In the genomic region with DNA sequence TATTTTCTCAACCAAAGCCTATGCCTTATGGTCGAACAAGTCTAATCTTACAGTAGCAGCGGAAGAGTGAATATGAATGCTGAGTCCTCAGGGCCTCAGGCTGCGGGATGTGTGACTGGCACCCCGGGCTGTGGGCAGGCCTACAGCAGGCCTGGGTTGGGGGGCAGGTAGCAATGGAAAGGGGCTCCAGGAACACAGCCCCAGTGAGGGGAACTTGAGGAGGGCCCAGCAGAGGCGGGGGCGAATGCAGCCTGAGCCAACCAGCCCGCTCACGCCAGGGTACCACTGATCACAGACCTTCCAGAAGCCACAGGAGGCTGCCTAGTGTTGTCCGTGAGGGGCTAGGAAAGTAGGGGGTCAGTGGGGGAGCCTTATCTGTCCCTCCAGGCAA, we compare ENCODE assay signal across 19 cellular contexts. TPM values are rescaled to one million over a fixed set of nuclear protein-coding genes. Genes with fewer than 3 reads are reported as not detected.
A peak's percentile ranks its signal among the peaks of the same experiment; 100 is the strongest.
DNase-seq lines count a peak whose midpoint lies in the region; ATAC-seq, FAIRE-seq and TF ChIP-seq lines count a peak whose summit lies in the region.
"Had no signal": no experiment of that assay in that cellular context is flagged by ENCODE, and none has a peak within 500 bp of the region (broad histone marks: within the 10 kb centered on the region; RNA-seq: fewer than 3 reads in every experiment).

No MANE protein-coding gene starts in this region.

- POLR2A ChIA-PET in activated CD4-positive, alpha-beta T cell treated with anti-CD3 and anti-CD28 coated beads for 36 hours (lab: Charles Lee): interaction anchor here (0.7 to 3.9 kb wide), 18 partner anchors 10 to 112 kb away, joined by 3 to 35 read pairs (median 8); no protein-coding TSS in a partner anchor
- POLR2A ChIA-PET in naive thymus-derived CD8-positive, alpha-beta T cell (lab: Charles Lee): interaction anchor here (1.0 to 4.9 kb wide), 7 partner anchors 10 to 68 kb away, joined by 4 to 24 read pairs (median 19); a partner anchor contains a TSS

- H3K4me1 ChIP-seq in prostate gland (replicated peaks): no peaks in the 10 kb centered on the region
- H3K4me1 ChIP-seq: gastroesophageal sphincter, uterus had no signal

- CTCF ChIA-PET in activated CD4-positive, alpha-beta T cell treated with anti-CD3 and anti-CD28 coated beads for 36 hours (lab: Charles Lee): interaction anchor here (0.8 to 2.5 kb wide), 4 partner anchors 20 to 116 kb away, joined by 3 to 5 read pairs (median 3); no protein-coding TSS in a partner anchor

- peak overlapping the region; percentile 98 for H3K27ac Mint-ChIP-seq in activated CD4-positive, alpha-beta T cell treated with anti-CD3 and anti-CD28 coated beads for 36 hours
- H3K27ac Mint-ChIP-seq in activated T-helper 2 cell treated with anti-CD3 and anti-CD28 coated beads, Interferon-gamma antibody, Interleukin-2, Interleukin-4, amounts not matched to agents 10 μg/mL and 5 μg/mL and 100 μg/mL, durations not matched to agents 14 hours and 24 hours and 36 hours: peak overlapping the region; percentile 99
- peak overlapping the region; percentile 68 to 90 (median 83) for H3K27ac Mint-ChIP-seq in naive thymus-derived CD8-positive, alpha-beta T cell
- H3K27ac Mint-ChIP-seq in HFFc6: no peak overlapping the region

- H3K27ac ChIP-seq in prostate gland: no peak overlapping the region
- H3K27ac ChIP-seq: gastroesophageal sphincter, left lung, uterus had no signal

- peaks cover 39% of the 10 kb centered on the region for H3K36me3 Mint-ChIP-seq in activated CD4-positive, alpha-beta T cell treated with anti-CD3 and anti-CD28 coated beads for 36 hours (ENCODE audit: low read depth)
- peaks cover 39% of the 10 kb centered on the region for H3K36me3 Mint-ChIP-seq in activated T-helper 2 cell treated with anti-CD3 and anti-CD28 coated beads, Interferon-gamma antibody, Interleukin-2, Interleukin-4, amounts not matched to agents 10 μg/mL and 5 μg/mL and 100 μg/mL, durations not matched to agents 14 hours and 24 hours and 36 hours (ENCODE audit: low read depth)
- H3K36me3 Mint-ChIP-seq in naive thymus-derived CD8-positive, alpha-beta T cell: no peaks in the 10 kb centered on the region
- H3K36me3 Mint-ChIP-seq in HFFc6 (ENCODE audit: low read depth): no peaks in the 10 kb centered on the region

- peaks cover 65% of the 10 kb centered on the region for H3K4me1 Mint-ChIP-seq in activated CD4-positive, alpha-beta T cell treated with anti-CD3 and anti-CD28 coated beads for 36 hours
- H3K4me1 Mint-ChIP-seq in activated T-helper 2 cell treated with anti-CD3 and anti-CD28 coated beads, Interferon-gamma antibody, Interleukin-2, Interleukin-4, amounts not matched to agents 10 μg/mL and 5 μg/mL and 100 μg/mL, durations not matched to agents 14 hours and 24 hours and 36 hours (ENCODE audit: low read depth): peaks cover 64% of the 10 kb centered on the region
- peaks cover 34 to 55% (median 47%) of the 10 kb centered on the region in 4 donors for H3K4me1 Mint-ChIP-seq in naive thymus-derived CD8-positive, alpha-beta T cell
- H3K4me1 Mint-ChIP-seq in HFFc6 (ENCODE audit: low read depth): no peaks in the 10 kb centered on the region

- TF ChIP-seq CTCF in prostate gland (IDR thresholded peaks at IDR 0.05) (no peak), HFFc6 (IDR thresholded peaks at IDR 0.05) (no peak)

- H3K27me3 Mint-ChIP-seq in activated CD4-positive, alpha-beta T cell treated with anti-CD3 and anti-CD28 coated beads for 36 hours: no peaks in the 10 kb centered on the region
- H3K27me3 Mint-ChIP-seq in activated T-helper 2 cell treated with anti-CD3 and anti-CD28 coated beads, Interferon-gamma antibody, Interleukin-2, Interleukin-4, amounts not matched to agents 10 μg/mL and 5 μg/mL and 100 μg/mL, durations not matched to agents 14 hours and 24 hours and 36 hours (ENCODE audit: low read depth): no peaks in the 10 kb centered on the region
- no peaks in the 10 kb centered on the region for H3K27me3 Mint-ChIP-seq in naive thymus-derived CD8-positive, alpha-beta T cell
- H3K27me3 Mint-ChIP-seq in HFFc6 (ENCODE audit: insufficient read depth): peaks cover 54% of the 10 kb centered on the region

- peak; percentile 36 for DNase-seq in activated CD4-positive, alpha-beta T cell treated with anti-CD3 and anti-CD28 coated beads for 36 hours
- DNase-seq in activated CD4-positive, alpha-beta T cell treated with anti-CD3 and anti-CD28 coated beads, Interleukin-2, amount 50 U/mL, for 4 hours: no peak
- DNase-seq in GM12891 (ENCODE audit: insufficient read length, low spot score) (no peak), prostate gland (ENCODE audit: low spot score) (no peak), RCC 7860 (ENCODE audit: low spot score) (no peak), HFFc6 (no peak)
- DNase-seq in activated T-helper 2 cell treated with anti-CD3 and anti-CD28 coated beads, Interferon-gamma antibody, Interleukin-2, Interleukin-4, amounts not matched to agents 10 μg/mL and 5 μg/mL and 100 μg/mL, durations not matched to agents 14 hours and 24 hours and 36 hours (ENCODE audit: low spot score): no peak
- DNase-seq in naive thymus-derived CD8-positive, alpha-beta T cell: no peak
- DNase-seq: erythroblast; H9; Karpas-422; NK-92 treated with Interleukin-12 subunit alpha and Interleukin-12 subunit beta, amount 100 ng/mL, for 24 hours; stimulated activated CD4-positive, alpha-beta T cell treated with anti-CD3 and anti-CD28 coated beads, Interleukin-12 subunit alpha, Interleukin-12 subunit beta, amount 100 ng/mL, for 4 hours had no signal

- peak overlapping the region; percentile 91 for H3K4me3 Mint-ChIP-seq in activated CD4-positive, alpha-beta T cell treated with anti-CD3 and anti-CD28 coated beads for 36 hours
- H3K4me3 Mint-ChIP-seq in activated T-helper 2 cell treated with anti-CD3 and anti-CD28 coated beads, Interferon-gamma antibody, Interleukin-2, Interleukin-4, amounts not matched to agents 10 μg/mL and 5 μg/mL and 100 μg/mL, durations not matched to agents 14 hours and 24 hours and 36 hours (ENCODE audit: low read depth): peak overlapping the region; percentile 94
- H3K4me3 Mint-ChIP-seq in naive thymus-derived CD8-positive, alpha-beta T cell: peak overlapping the region in 9 of 10 donors; percentile 31 to 73 (median 57)
- H3K4me3 Mint-ChIP-seq in HFFc6: no peak overlapping the region
- H3K4me3 Mint-ChIP-seq: H9 had no signal

- ATAC-seq in activated CD4-positive, alpha-beta T cell treated with anti-CD3 and anti-CD28 coated beads for 36 hours: peak; percentile 4
- ATAC-seq in naive thymus-derived CD8-positive, alpha-beta T cell: no peak
- ATAC-seq: gastroesophageal sphincter had no signal

- intact Hi-C loops in activated CD4-positive, alpha-beta T cell treated with anti-CD3 and anti-CD28 coated beads for 36 hours (cut with DNase I, micrococcal nuclease): loop anchor here (1.0 kb wide), 2 partner anchors 11 to 30 kb away; a partner anchor contains a TSS
- intact Hi-C loops in activated T-helper 2 cell treated with anti-CD3 and anti-CD28 coated beads, Interferon-gamma antibody, Interleukin-2, Interleukin-4, amounts not matched to agents 10 μg/mL and 5 μg/mL and 100 μg/mL, durations not matched to agents 14 hours and 24 hours and 36 hours (cut with micrococcal nuclease): loop anchor here (1.0 kb wide), 2 partner anchors 20 to 30 kb away; no protein-coding TSS in a partner anchor
- intact Hi-C loops in prostate gland (cut with DNase I): no loop called here

- H3K27me3 ChIP-seq in prostate gland (replicated peaks; ENCODE audit: insufficient read depth): no peaks in the 10 kb centered on the region
- H3K27me3 ChIP-seq: gastroesophageal sphincter, left lung, uterus had no signal

- WGBS in prostate gland: 94% methylated on average over 9 of the region's 9 CpGs

- no peaks in the 10 kb centered on the region for H3K36me3 ChIP-seq in prostate gland
- H3K36me3 ChIP-seq: gastroesophageal sphincter, left lung, uterus had no signal

- no peak overlapping the region for H3K4me3 ChIP-seq in prostate gland
- H3K4me3 ChIP-seq: gastroesophageal sphincter, left lung, uterus had no signal

- H3K9me3 ChIP-seq in prostate gland: no peaks in the 10 kb centered on the region
- H3K9me3 ChIP-seq: gastroesophageal sphincter, left lung, uterus had no signal

- peaks cover 2% of the 10 kb centered on the region for H3K9me3 Mint-ChIP-seq in activated CD4-positive, alpha-beta T cell treated with anti-CD3 and anti-CD28 coated beads for 36 hours (ENCODE audit: low read depth)
- no peaks in the 10 kb centered on the region for H3K9me3 Mint-ChIP-seq in activated T-helper 2 cell treated with anti-CD3 and anti-CD28 coated beads, Interferon-gamma antibody, Interleukin-2, Interleukin-4, amounts not matched to agents 10 μg/mL and 5 μg/mL and 100 μg/mL, durations not matched to agents 14 hours and 24 hours and 36 hours
- no peaks in the 10 kb centered on the region for H3K9me3 Mint-ChIP-seq in naive thymus-derived CD8-positive, alpha-beta T cell
- peaks cover 5% of the 10 kb centered on the region for H3K9me3 Mint-ChIP-seq in HFFc6

- peak; percentile 77 for FAIRE-seq in GM12891 (lab: Jason Lieb, UNC)
- FAIRE-seq in RCC 7860 (lab: Jason Lieb, UNC): no peak
- FAIRE-seq: A204.1 had no signal

- TF ChIP-seq POLR2A in GM12891 (IDR thresholded peaks at IDR 0.05; ENCODE audit: low read depth, low read length): no peak
- no peak for TF ChIP-seq POLR2A in prostate gland (IDR thresholded peaks at IDR 0.05)

TF ChIP-seq in GM12891, 5 proteins besides CTCF, POLR2A, EP300 and RAD21:
- no peak for TF ChIP-seq POLR2AphosphoS5 (IDR thresholded peaks at IDR 0.05; ENCODE audit: low read depth, low read length)
- TF ChIP-seq TAF1 (IDR thresholded peaks at IDR 0.05; ENCODE audit: low read depth, low read length): no peak
- no peak for TF ChIP-seq POU2F2 (IDR thresholded peaks at IDR 0.05; ENCODE audit: low read depth, low read length)
- TF ChIP-seq SPI1 (IDR thresholded peaks at IDR 0.05; ENCODE audit: low read depth, low read length): no peak
- TF ChIP-seq PAX5 (IDR thresholded peaks at IDR 0.05; ENCODE audit: insufficient read depth, low read length, severe bottlenecking): no peak
TF ChIP-seq in GM12891: peak in this region for 0.

RNA-seq across cellular contexts. Expression of a gene that starts 11.3 kb away (rescaled TPM):
- total RNA-seq in activated CD4-positive, alpha-beta T cell treated with anti-CD3 and anti-CD28 coated beads for 36 hours: 100 to 1,000 TPM; 298 to 399 TPM
- 0.21 TPM for polyA plus RNA-seq in GM12891 (2012; ENCODE audit: low read depth, missing spikeins)
- total RNA-seq in activated T-helper 2 cell treated with anti-CD3 and anti-CD28 coated beads, Interferon-gamma antibody, Interleukin-2, Interleukin-4, amounts not matched to agents 10 μg/mL and 5 μg/mL and 100 μg/mL, durations not matched to agents 14 hours and 24 hours and 36 hours: 395 and 399 TPM in 2 replicates
- 100 to 1,000 TPM; 165 to 174 TPM for total RNA-seq in naive thymus-derived CD8-positive, alpha-beta T cell
- 100 to 1,000 TPM; 136 to 227 (median 192) TPM for polyA plus RNA-seq in naive thymus-derived CD8-positive, alpha-beta T cell
- under 1 TPM; 0.18 to 0.91 TPM for total RNA-seq in prostate gland
- not detected for total RNA-seq in HFFc6 (2021; fragmentation: NEBNext Ultra II Directional; extraction: Animal tissue kit (Norgen Biotek cat#: 25700))
- total RNA-seq: H9, myocyte, pulmonary artery endothelial cell had no signal

Comparison
In these comparisons a context has a peak if more than half of its experiments do, and no peak if none do; other contexts are left out.
1. RNA of a gene that starts 11.3 kb away (total RNA-seq): 298 to 399 TPM in activated CD4-positive, alpha-beta T cell treated with anti-CD3 and anti-CD28 coated beads for 36 hours, 395 to 399 TPM in activated T-helper 2 cell treated with anti-CD3 and anti-CD28 coated beads, Interferon-gamma antibody, Interleukin-2, Interleukin-4, amounts not matched to agents 10 μg/mL and 5 μg/mL and 100 μg/mL, durations not matched to agents 14 hours and 24 hours and 36 hours and 165 to 174 TPM in naive thymus-derived CD8-positive, alpha-beta T cell; 0.18 to 0.91 TPM in prostate gland and not detected in HFFc6; every median in the first group is over 10 times any median in the second.